In the genomic region with DNA sequence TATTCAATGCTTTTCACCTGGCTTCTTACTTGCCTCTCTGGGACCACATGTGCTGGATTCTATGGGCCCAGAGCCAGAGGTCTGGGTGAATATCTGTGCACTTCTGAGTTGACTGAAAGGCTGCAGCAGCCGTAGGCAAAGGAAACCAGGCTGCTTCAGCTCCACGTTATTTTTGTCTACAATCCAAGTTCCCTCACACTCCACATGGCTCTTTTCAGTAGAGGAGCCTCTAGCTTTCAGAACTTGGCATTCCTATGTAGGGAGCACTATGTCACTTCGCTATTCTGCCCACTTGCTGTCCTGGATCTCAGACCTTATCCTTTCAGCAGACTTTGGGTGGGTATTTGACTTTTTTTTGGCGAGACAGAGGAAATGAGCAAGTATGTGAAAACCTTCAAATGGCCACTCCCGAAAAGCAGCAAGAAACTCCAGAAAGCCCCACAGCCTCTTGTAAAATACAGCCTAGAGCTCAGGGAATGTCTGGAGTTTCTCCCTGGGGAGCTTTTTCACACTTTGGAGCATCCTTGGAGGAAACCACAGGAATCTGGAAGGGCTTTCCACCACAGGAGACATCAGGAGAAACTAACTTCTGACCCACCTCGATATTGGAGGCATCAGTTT, we compare ENCODE assay signal across 15 cellular contexts.
A peak's percentile ranks its signal among the peaks of the same experiment; 100 is the strongest.
DNase-seq lines count a peak whose midpoint lies in the region; ATAC-seq, FAIRE-seq and TF ChIP-seq lines count a peak whose summit lies in the region.
"Had no signal": no experiment of that assay in that cellular context is flagged by ENCODE, and none has a peak within 500 bp of the region (broad histone marks: within the 10 kb centered on the region; RNA-seq: fewer than 3 reads in every experiment).

No MANE protein-coding gene starts in this region.

- TF ChIP-seq POLR2A in IMR-90 (IDR thresholded peaks at IDR 0.05; ENCODE audit: low read depth, low read length) (no peak), endothelial cell of umbilical vein (IDR thresholded peaks at IDR 0.05; ENCODE audit: low read depth, low read length) (no peak), upper lobe of left lung (IDR thresholded peaks at IDR 0.05) (no peak)

- no peak overlapping the region for H2BK5ac ChIP-seq in IMR-90 (ENCODE audit: low read depth, low read length, poor library complexity, severe bottlenecking)
- no peak overlapping the region for H2BK5ac ChIP-seq in mesendoderm (ENCODE audit: low read length)

- H2AK9ac ChIP-seq in IMR-90 (replicated peaks; ENCODE audit: low read depth, low read length, poor library complexity), result no peak overlapping the region

- H2BK20ac ChIP-seq in IMR-90 (ENCODE audit: low read depth, low read length), result no peak overlapping the region; the same call in 1 of the 2 replicates

- H4K91ac ChIP-seq in IMR-90 (ENCODE audit: insufficient read depth, low read depth, low read length), result no peak overlapping the region

- H2BK15ac ChIP-seq in IMR-90 (ENCODE audit: low read depth, low read length) (0 out of 3 replicates have a peak overlapping the region, but pooled peaks have one; percentile 7), mesendoderm (replicated peaks; ENCODE audit: low read depth) (no peak overlapping the region)

- TF ChIP-seq CTCF in IMR-90 (conservative IDR thresholded peaks at IDR 0.05; ENCODE audit: low read depth, low read length), result no peak
- no peak for TF ChIP-seq CTCF in endothelial cell of umbilical vein (IDR thresholded peaks at IDR 0.05; ENCODE audit: extremely low read depth in 1 of 2, insufficient read depth in 1 of 2, low read depth in 1 of 2, low read length in 2 of 2)
- no peak for TF ChIP-seq CTCF in upper lobe of left lung (IDR thresholded peaks at IDR 0.05)

- no peak for TF ChIP-seq EP300 in upper lobe of left lung (IDR thresholded peaks at IDR 0.05)

- intact Hi-C loops in IMR-90 (cut with micrococcal nuclease), result loop anchor here (5.0 kb wide), 1 partner anchor 55 kb away; no protein-coding TSS in a partner anchor
- intact Hi-C loops in endothelial cell of umbilical vein (cut with micrococcal nuclease), result no loop called here

- 0 out of 2 replicates have a peak overlapping the region, but pooled peaks have one; percentile 7 for H3K23ac ChIP-seq in IMR-90 (ENCODE audit: low read depth, low read length)
- H3K23ac ChIP-seq in mesendoderm (ENCODE audit: low read length), result no peak overlapping the region

- H3K79me1 ChIP-seq in IMR-90 (ENCODE audit: low read depth in 1 of 2, low read length in 2 of 2) (peaks cover 0 to 23% of the 10 kb centered on the region in 2 experiments; a peak in 2 of 4 replicates), mesendoderm (ENCODE audit: low read length) (no peaks in the 10 kb centered on the region)

- H3K4me2 ChIP-seq in IMR-90 (ENCODE audit: low read depth, low read length), result no peak overlapping the region
- H3K4me2 ChIP-seq in endothelial cell of umbilical vein (ENCODE audit: insufficient read depth, low read length), result no peak overlapping the region
- H3K4me2 ChIP-seq in mesendoderm (ENCODE audit: low read length), result no peak overlapping the region

- H3K9ac ChIP-seq in IMR-90 (ENCODE audit: low read depth, low read length) (no peak overlapping the region), endothelial cell of umbilical vein (replicated peaks; ENCODE audit: extremely low read depth, insufficient read depth, low read length) (no peak overlapping the region), mesendoderm (ENCODE audit: low read length) (no peak overlapping the region)

- no peaks in the 10 kb centered on the region for H3K9me3 Mint-ChIP-seq in activated naive CD4-positive, alpha-beta T cell treated with anti-CD3 and anti-CD28 coated beads, Interleukin-2, amount 50 U/mL, for 72 hours

- H3K4me1 ChIP-seq in IMR-90 (ENCODE audit: control insufficient read depth, insufficient read depth, low read length), result peaks cover 5% of the 10 kb centered on the region
- peaks cover 6% of the 10 kb centered on the region for H3K4me1 ChIP-seq in endothelial cell of umbilical vein (ENCODE audit: control insufficient read depth, extremely low read depth, insufficient read depth, low read length)
- H3K4me1 ChIP-seq in mesendoderm (ENCODE audit: control insufficient read depth, low read depth, low read length), result no peaks in the 10 kb centered on the region
- H3K4me1 ChIP-seq in upper lobe of left lung, result peaks cover 6 to 22% (median 10%) of the 10 kb centered on the region in 4 donors

- H2AK5ac ChIP-seq in IMR-90 (ENCODE audit: low read depth, low read length), result peak overlapping the region; percentile 0; the same call in 1 of the 2 replicates
- no peak overlapping the region for H2AK5ac ChIP-seq in mesendoderm (ENCODE audit: low read length)

- BruUV-seq in IMR-90 (replicated peaks; lab: Mats Ljungman, UMichigan) (no TSS peak), endothelial cell of umbilical vein (replicated peaks; lab: Mats Ljungman, UMichigan) (no TSS peak)

- H3K27ac Mint-ChIP-seq in activated naive CD4-positive, alpha-beta T cell treated with anti-CD3 and anti-CD28 coated beads, Interleukin-2, amount 50 U/mL, for 72 hours, result no peak overlapping the region

- H3K4me3 ChIP-seq in IMR-90 (ENCODE audit: insufficient read depth, low read depth, low read length) (no peak overlapping the region), endothelial cell of umbilical vein (replicated peaks in 1 of 3; ENCODE audit: insufficient read depth in 1 of 3, low read depth in 1 of 3, low read length in 3 of 3) (no peak overlapping the region), mesendoderm (ENCODE audit: low read length) (no peak overlapping the region), upper lobe of left lung (no peak overlapping the region)

- H4K8ac ChIP-seq in IMR-90 (ENCODE audit: low read depth in 2 of 2, low read length in 2 of 2), result 0 out of 4 replicates have a peak overlapping the region, but pooled peaks of 1 of the 2 experiments have one; percentile 9
- no peak overlapping the region for H4K8ac ChIP-seq in mesendoderm (ENCODE audit: low read depth, low read length)

- H4K5ac ChIP-seq in IMR-90 (ENCODE audit: low read depth, low read length) (no peak overlapping the region), mesendoderm (ENCODE audit: low read length) (no peak overlapping the region)

- FAIRE-seq in endothelial cell of umbilical vein (lab: Jason Lieb, UNC) (no peak), GM19239 (lab: Jason Lieb, UNC) (no peak)
- FAIRE-seq: bronchial epithelial cell, RCC 7860 had no signal

- H2BK120ac ChIP-seq in IMR-90 (ENCODE audit: low read depth, low read length) (no peak overlapping the region), mesendoderm (ENCODE audit: low read depth, low read length) (no peak overlapping the region)

- H3K27me3 ChIP-seq in IMR-90 (ENCODE audit: control insufficient read depth, insufficient read depth, low read length) (no peaks in the 10 kb centered on the region), endothelial cell of umbilical vein (ENCODE audit: control insufficient read depth in 2 of 2, insufficient read depth in 2 of 2, low read length in 2 of 2) (no peaks in the 10 kb centered on the region), mesendoderm (ENCODE audit: insufficient read depth, low read length, poor library complexity) (no peaks in the 10 kb centered on the region), upper lobe of left lung (no peaks in the 10 kb centered on the region)

- DNase-seq in IMR-90 (no peak), endothelial cell of umbilical vein (ENCODE audit: low read depth, low spot score) (peak; percentile 26), mesendoderm (peak; percentile 15), upper lobe of left lung (no peak), GM19239 (ENCODE audit: insufficient read length, low spot score) (no peak)
- no peak for DNase-seq in activated CD4-positive, alpha-beta T cell treated with anti-CD3 and anti-CD28 coated beads, Interleukin-2, amount 50 U/mL, for 4 hours
- no peak for DNase-seq in activated naive CD4-positive, alpha-beta T cell treated with anti-CD3 and anti-CD28 coated beads, Interleukin-2, amount 50 U/mL, for 72 hours (ENCODE audit: low spot score in 2 of 2)
- DNase-seq: COR-L47, NCI-H1436 treated with DMSO at 0.1 percent for 48 hours, NCI-H524, substantia nigra, T-helper 9 cell had no signal

- WGBS in IMR-90 (ENCODE audit: extremely low coverage in 2 of 2, insufficient read length in 1 of 2), 2 experiments, result 72% methylated on average over 2 of the region's 6 CpGs; no CpG with 5 or more reads in 1 of the 2 experiments
- no CpG with 5 or more reads among the region's 6 CpGs for WGBS in mesendoderm (ENCODE audit: extremely low coverage, insufficient coverage, low lambda C conversion rate)
- 61 to 68% methylated on average over 6 of the region's 6 CpGs for WGBS in upper lobe of left lung, 2 donors

- in situ Hi-C loops in IMR-90 (cut with MboI; ENCODE audit: low sequenced_read_pairs), result loop anchor here (5.0 kb wide), 1 partner anchor 50 kb away; no protein-coding TSS in a partner anchor

- no peaks in the 10 kb centered on the region for H4K20me1 ChIP-seq in IMR-90 (ENCODE audit: insufficient read depth, low read length)
- no peaks in the 10 kb centered on the region for H4K20me1 ChIP-seq in endothelial cell of umbilical vein (replicated peaks; ENCODE audit: control insufficient read depth, extremely low read depth, insufficient read depth, low read length)

- CTCF ChIA-PET in IMR-90 (lab: Yijun Ruan, JAX) (no interaction called here), endothelial cell of umbilical vein (lab: Charles Lee) (no interaction called here)

- H2AFZ ChIP-seq in IMR-90 (replicated peaks; ENCODE audit: low read length, poor library complexity), result no peak overlapping the region
- H2AFZ ChIP-seq in endothelial cell of umbilical vein (ENCODE audit: low read depth, low read length), result no peak overlapping the region

- H3K9me3 ChIP-seq in IMR-90 (ENCODE audit: control insufficient read depth, insufficient read depth, low read length), result no peaks in the 10 kb centered on the region
- no peaks in the 10 kb centered on the region for H3K9me3 ChIP-seq in endothelial cell of umbilical vein (replicated peaks; ENCODE audit: control insufficient read depth, insufficient read depth, low read length)
- no peaks in the 10 kb centered on the region for H3K9me3 ChIP-seq in upper lobe of left lung

- no peak for TF ChIP-seq RAD21 in IMR-90 (IDR thresholded peaks at IDR 0.05; ENCODE audit: low read length)

- peak overlapping the region; percentile 15; the same call in 1 of the 2 replicates for H3K18ac ChIP-seq in IMR-90 (ENCODE audit: low read depth, low read length)
- H3K18ac ChIP-seq in mesendoderm (ENCODE audit: low read length), result no peak overlapping the region

- ATAC-seq in IMR-90 (ENCODE audit: low read depth), result no peak
- peak; percentile 16 to 38 for ATAC-seq in upper lobe of left lung (ENCODE audit: low FRiP score in 2 of 2)
- no peak for ATAC-seq in activated naive CD4-positive, alpha-beta T cell treated with anti-CD3 and anti-CD28 coated beads, Interleukin-2, amount 50 U/mL, for 72 hours
- ATAC-seq in GM18519 (IDR thresholded peaks at IDR 0.05; ENCODE audit: low FRiP score, unreplicated experiment), result no peak

- no peaks in the 10 kb centered on the region for H3K36me3 Mint-ChIP-seq in activated naive CD4-positive, alpha-beta T cell treated with anti-CD3 and anti-CD28 coated beads, Interleukin-2, amount 50 U/mL, for 72 hours

- H3K9me1 ChIP-seq in IMR-90 (ENCODE audit: insufficient read depth, low read length) (peaks cover 17% of the 10 kb centered on the region), endothelial cell of umbilical vein (replicated peaks; ENCODE audit: control insufficient read depth, extremely low read depth, insufficient read depth, low read length) (no peaks in the 10 kb centered on the region)

- POLR2A ChIA-PET in IMR-90 (lab: Charles Lee; ENCODE audit: unreplicated experiment), result no interaction called here
- POLR2A ChIA-PET in endothelial cell of umbilical vein (lab: Charles Lee), result no interaction called here

- 0 out of 2 replicates have a peak overlapping the region, but pooled peaks have one; percentile 33 for H3K4ac ChIP-seq in IMR-90 (ENCODE audit: low read depth, low read length)
- no peak overlapping the region for H3K4ac ChIP-seq in mesendoderm (ENCODE audit: low read depth, low read length)

- no peak overlapping the region for H3K27ac ChIP-seq in IMR-90 (ENCODE audit: insufficient read depth, low read length)
- H3K27ac ChIP-seq in endothelial cell of umbilical vein (ENCODE audit: insufficient read depth, low read depth, low read length), result no peak overlapping the region
- H3K27ac ChIP-seq in mesendoderm (ENCODE audit: low read depth, low read length), result no peak overlapping the region
- peak overlapping the region in 1 of 4 donors; percentile 12 for H3K27ac ChIP-seq in upper lobe of left lung

- H3K36me3 ChIP-seq in IMR-90 (ENCODE audit: control insufficient read depth, insufficient read depth, low read length) (peaks cover 39% of the 10 kb centered on the region), endothelial cell of umbilical vein (ENCODE audit: control insufficient read depth in 2 of 2, extremely low read depth in 1 of 2, insufficient read depth in 2 of 2, low read length in 2 of 2) (peaks cover 2 to 14% of the 10 kb centered on the region in 2 experiments), mesendoderm (ENCODE audit: control insufficient read depth, insufficient read depth, low read length) (no peaks in the 10 kb centered on the region), upper lobe of left lung (peaks cover 0 to 2% (median 0%) of the 10 kb centered on the region in 4 donors)

- no peak overlapping the region for H3K56ac ChIP-seq in IMR-90 (ENCODE audit: extremely low read depth, insufficient read depth, low read length)
- no peak overlapping the region for H3K56ac ChIP-seq in mesendoderm (ENCODE audit: low read length)

- no peak overlapping the region for H3K14ac ChIP-seq in IMR-90 (replicated peaks; ENCODE audit: low read depth, low read length)

- dilution Hi-C loops in IMR-90 (cut with HindIII; ENCODE audit: low sequenced_read_pairs, unreplicated experiment), result no loop called here
- dilution Hi-C loops in endothelial cell of umbilical vein (cut with MboI; ENCODE audit: extremely low pct_ligation_motif_present, low sequenced_read_pairs), result no loop called here

- H3K79me2 ChIP-seq in endothelial cell of umbilical vein (ENCODE audit: control insufficient read depth, insufficient read depth, low read length), result no peaks in the 10 kb centered on the region
- no peaks in the 10 kb centered on the region for H3K79me2 ChIP-seq in mesendoderm (ENCODE audit: control insufficient read depth, insufficient read depth, low read length)

Comparison
In these comparisons a context has a peak if more than half of its experiments do, and no peak if none do; other contexts are left out.
1. ATAC-seq: peak in upper lobe of left lung (2 of 2); none in IMR-90 (single experiment), activated naive CD4-positive, alpha-beta T cell treated with anti-CD3 and anti-CD28 coated beads, Interleukin-2, amount 50 U/mL, for 72 hours (0 of 2) and GM18519 (single experiment).
2. DNase-seq: peak in endothelial cell of umbilical vein (single experiment) and mesendoderm (single experiment); none in IMR-90 (single experiment), upper lobe of left lung (0 of 2), activated CD4-positive, alpha-beta T cell treated with anti-CD3 and anti-CD28 coated beads, Interleukin-2, amount 50 U/mL, for 4 hours (0 of 2), GM19239 (single experiment) and activated naive CD4-positive, alpha-beta T cell treated with anti-CD3 and anti-CD28 coated beads, Interleukin-2, amount 50 U/mL, for 72 hours (0 of 2).